ENCODE assay signal across 23 cellular contexts in the genomic region with DNA sequence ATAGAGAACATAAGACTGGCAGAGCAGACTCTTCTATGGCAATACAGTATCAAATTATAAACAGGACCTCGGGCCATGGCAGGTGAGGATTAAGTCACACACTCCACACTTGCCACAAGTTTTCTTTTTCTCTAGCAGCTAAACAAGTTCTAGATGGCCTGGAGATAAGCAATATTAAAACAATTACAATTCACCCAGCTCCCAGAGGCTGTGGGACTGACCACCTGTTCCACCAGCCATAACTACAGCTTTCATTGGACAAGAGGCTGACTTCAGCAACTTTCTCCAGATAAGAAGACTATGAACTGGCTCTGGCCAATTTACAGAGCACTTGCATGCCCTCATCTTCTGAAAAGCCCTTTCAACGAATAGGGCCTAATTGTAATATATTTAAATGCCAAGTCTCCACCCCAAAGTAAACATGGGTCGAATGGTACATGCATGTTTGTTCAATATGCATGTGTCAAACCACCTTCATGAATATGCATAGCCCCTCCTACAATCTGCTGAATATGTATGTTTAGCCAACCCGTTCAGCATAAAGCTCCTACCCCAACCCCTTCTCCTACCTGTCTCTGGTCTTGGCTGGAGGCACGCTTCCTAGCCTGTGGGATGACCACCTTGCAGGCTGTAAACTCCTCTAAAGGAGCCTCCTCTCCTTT. TPM values are rescaled to one million over a fixed set of nuclear protein-coding genes. Genes with fewer than 3 reads are reported as not detected.
A peak's percentile ranks its signal among the peaks of the same experiment; 100 is the strongest.
DNase-seq lines count a peak whose midpoint lies in the region; ATAC-seq, FAIRE-seq and TF ChIP-seq lines count a peak whose summit lies in the region.
"Had no signal": no experiment of that assay in that cellular context is flagged by ENCODE, and none has a peak within 500 bp of the region (broad histone marks: within the 10 kb centered on the region; RNA-seq: fewer than 3 reads in every experiment).

No MANE protein-coding gene starts in this region.

- no peak for DNase-seq in CD14-positive monocyte (ENCODE audit: low spot score)
- no peak for DNase-seq in GM12891 (ENCODE audit: insufficient read length, low spot score)
- peak; percentile 58 to 81 (median 72) for DNase-seq in body of pancreas
- no peak for DNase-seq in germinal center (ENCODE audit: low spot score)
- no peak for DNase-seq in superior temporal gyrus (ENCODE audit: extremely low spot score)
- DNase-seq: activated T-cell treated with anti-CD3 and anti-CD28 coated beads, Interleukin-2, amount 50 U/mL, for 24 hours; adrenal gland; central memory CD4-positive, alpha-beta T cell; MV-4-11; NCI-H2029 treated with DMSO at 0.1 percent for 48 hours; NCI-H82; Peyer's patch; sigmoid colon had no signal

- no peaks in the 10 kb centered on the region for H3K9me3 ChIP-seq in body of pancreas
- H3K9me3 ChIP-seq: adrenal gland, Peyer's patch, sigmoid colon, suprapubic skin had no signal

- H3K27ac Mint-ChIP-seq in CD14-positive monocyte (peak overlapping the region in 5 of 7 donors; percentile 51 to 93 (median 90)), nephron (peak overlapping the region; percentile 70 to 92 (median 75))
- H3K27ac Mint-ChIP-seq: activated T-cell treated with anti-CD3 and anti-CD28 coated beads, Interleukin-2, amount 50 U/mL, for 24 hours; IgD-negative memory B cell had no signal

- no peaks in the 10 kb centered on the region for H3K27me3 ChIP-seq in body of pancreas
- H3K27me3 ChIP-seq: adrenal gland, Peyer's patch, sigmoid colon, suprapubic skin had no signal

- peaks cover 16% of the 10 kb centered on the region for H3K4me1 Mint-ChIP-seq in CD14-positive monocyte
- peaks cover 34% of the 10 kb centered on the region for H3K4me1 Mint-ChIP-seq in nephron

- no peaks in the 10 kb centered on the region for H3K36me3 ChIP-seq in body of pancreas (replicated peaks in 1 of 2; ENCODE audit: insufficient read depth in 1 of 2, low read depth in 2 of 2)
- H3K36me3 ChIP-seq: adrenal gland, Peyer's patch, sigmoid colon, suprapubic skin had no signal

- H3K4me3 ChIP-seq in body of pancreas = no peak overlapping the region
- H3K4me3 ChIP-seq: adrenal gland, Peyer's patch, sigmoid colon, suprapubic skin had no signal

- H3K4me3 Mint-ChIP-seq in CD14-positive monocyte (no peak overlapping the region), nephron (peak overlapping the region in 1 of 3 experiments; percentile 34)
- H3K4me3 Mint-ChIP-seq: activated T-cell treated with anti-CD3 and anti-CD28 coated beads, Interleukin-2, amount 50 U/mL, for 24 hours; mesothelial cell of epicardium had no signal

- H3K36me3 Mint-ChIP-seq in CD14-positive monocyte = no peaks in the 10 kb centered on the region
- no peaks in the 10 kb centered on the region for H3K36me3 Mint-ChIP-seq in nephron (ENCODE audit: low read depth)
- H3K36me3 Mint-ChIP-seq: IgD-negative memory B cell, mesothelial cell of epicardium had no signal

- TF ChIP-seq POLR2A in GM12891 (IDR thresholded peaks at IDR 0.05; ENCODE audit: low read depth, low read length) (no peak), body of pancreas (IDR thresholded peaks at IDR 0.05) (peak in 2 of 3 donors; percentile 16 to 20)

- peak overlapping the region; percentile 50 to 89 (median 87) for H3K27ac ChIP-seq in body of pancreas
- H3K27ac ChIP-seq: HL-60 had no signal

- H3K9me3 Mint-ChIP-seq in CD14-positive monocyte (peaks cover 0 to 5% (median 2%) of the 10 kb centered on the region in 7 donors), nephron (no peaks in the 10 kb centered on the region)
- H3K9me3 Mint-ChIP-seq: activated T-cell treated with anti-CD3 and anti-CD28 coated beads, Interleukin-2, amount 50 U/mL, for 24 hours; IgD-negative memory B cell; mesothelial cell of epicardium had no signal

- WGBS in body of pancreas, 2 donors = 34 to 40% methylated on average over 5 of the region's 5 CpGs

- H3K4me1 ChIP-seq in body of pancreas = peaks cover 36% of the 10 kb centered on the region
- H3K4me1 ChIP-seq: Peyer's patch had no signal

- intact Hi-C loops in CD14-positive monocyte (cut with micrococcal nuclease) = no loop called here
- intact Hi-C loops in body of pancreas (cut with DNase I) = no loop called here

- H3K27me3 Mint-ChIP-seq in CD14-positive monocyte (ENCODE audit: low read depth in 3 of 3) (peaks cover 1 to 8% (median 3%) of the 10 kb centered on the region in 3 donors), nephron (ENCODE audit: low read depth) (peaks cover 4% of the 10 kb centered on the region)
- H3K27me3 Mint-ChIP-seq: activated T-cell treated with anti-CD3 and anti-CD28 coated beads, Interleukin-2, amount 50 U/mL, for 24 hours; IgD-negative memory B cell had no signal

- peak; percentile 35 for FAIRE-seq in GM12891 (lab: Jason Lieb, UNC)
- FAIRE-seq: endometrium had no signal

- TF ChIP-seq CTCF in CD14-positive monocyte (IDR thresholded peaks at IDR 0.05) (no peak), body of pancreas (IDR thresholded peaks at IDR 0.05) (no peak), nephron (IDR thresholded peaks at IDR 0.05; ENCODE audit: unreplicated experiment in 3 of 3) (no peak)

- ATAC-seq in body of pancreas (peak; percentile 69), GM18502 (IDR thresholded peaks at IDR 0.05; ENCODE audit: poor library complexity, unreplicated experiment) (no peak), HG03045 (IDR thresholded peaks at IDR 0.05; ENCODE audit: unreplicated experiment) (no peak)

TF ChIP-seq in GM12891, 5 proteins besides CTCF, POLR2A, EP300 and RAD21:
- TF ChIP-seq POU2F2 (IDR thresholded peaks at IDR 0.05; ENCODE audit: low read depth, low read length) (peak; percentile 68; the same call in 1 of the 2 replicates), POLR2AphosphoS5 (IDR thresholded peaks at IDR 0.05; ENCODE audit: low read depth, low read length) (no peak), TAF1 (IDR thresholded peaks at IDR 0.05; ENCODE audit: low read depth, low read length) (no peak), SPI1 (IDR thresholded peaks at IDR 0.05; ENCODE audit: low read depth, low read length) (no peak), PAX5 (IDR thresholded peaks at IDR 0.05; ENCODE audit: insufficient read depth, low read length, severe bottlenecking) (no peak)

RNA-seq across cellular contexts. Expression of a gene that starts 6.1 kb away (rescaled TPM):
- under 1 TPM; 0.06 to 0.09 TPM for polyA plus RNA-seq in CD14-positive monocyte
- 0.21 TPM for polyA plus RNA-seq in GM12891 (2012; ENCODE audit: low read depth, missing spikeins)
- 1 to 10 TPM; 2.3 TPM for total RNA-seq in body of pancreas
- total RNA-seq: G401, sigmoid colon had no signal
- polyA plus RNA-seq: IgD-negative memory B cell had no signal

RNA-seq across cellular contexts. Expression of a gene that starts 14.7 kb away (rescaled TPM):
- 10 to 100 TPM; 19.5 to 19.9 TPM for polyA plus RNA-seq in CD14-positive monocyte
- 6.8 TPM for polyA plus RNA-seq in GM12891 (2012; ENCODE audit: low read depth, missing spikeins)
- total RNA-seq in body of pancreas = 10 to 100 TPM; 23.6 to 64.9 TPM

RNA-seq across cellular contexts. Expression of a gene that starts 15.2 kb away (rescaled TPM):
- under 1 TPM in 1 of 2 donors, not detected in 1; 0.04 TPM for polyA plus RNA-seq in CD14-positive monocyte
- polyA plus RNA-seq in GM12891 (2012; ENCODE audit: low read depth, missing spikeins) = 0.04 TPM
- under 1 TPM; under 0.01 to 0.52 TPM for total RNA-seq in body of pancreas
- total RNA-seq: G401, occipital lobe, Peyer's patch, sigmoid colon had no signal
- polyA plus RNA-seq: IgD-negative memory B cell had no signal

RNA-seq across cellular contexts. Expression of a gene that starts 34.4 kb away (rescaled TPM):
- polyA plus RNA-seq in CD14-positive monocyte = 10 to 100 TPM; 57.4 to 60.0 TPM
- polyA plus RNA-seq in GM12891 (2012; ENCODE audit: low read depth, missing spikeins) = 6.3 TPM
- 10 to 100 TPM in 1 of 2 donors, 1 to 10 TPM in 1; 8.3 to 14.2 TPM for total RNA-seq in body of pancreas

Comparison
In these comparisons a context has a peak if more than half of its experiments do, and no peak if none do; other contexts are left out.
1. DNase-seq: peak in body of pancreas (4 of 4); none in CD14-positive monocyte (single experiment), GM12891 (single experiment), germinal center (single experiment) and superior temporal gyrus (single experiment).